In the genomic region with DNA sequence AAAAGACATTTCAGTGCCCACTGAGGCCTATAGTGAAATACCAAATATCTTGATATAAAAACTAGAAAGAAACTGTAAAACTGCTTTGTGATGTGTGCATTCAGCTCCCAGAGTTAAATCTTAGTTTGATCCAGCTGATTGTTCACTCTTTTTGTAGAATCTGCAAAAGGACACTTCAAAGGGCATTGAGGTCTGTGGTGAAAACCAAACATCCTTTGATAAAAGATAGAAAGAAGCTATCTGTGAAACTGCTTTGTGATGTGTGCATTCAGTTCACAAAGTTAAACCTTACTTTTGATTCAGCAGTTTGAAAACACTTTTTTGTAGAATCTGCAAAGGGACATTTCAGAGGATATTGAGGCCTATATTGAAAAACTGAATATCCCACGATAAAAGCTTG, we compare ENCODE assay signal across 36 cellular contexts.
"Had no signal": no experiment of that assay in that cellular context is flagged by ENCODE, and none has a peak within 500 bp of the region (broad histone marks: within the 10 kb centered on the region; RNA-seq: fewer than 3 reads in every experiment).

No MANE protein-coding gene starts in this region.

- H3K27me3 ChIP-seq: MG63 had no signal

- DNase-seq: Karpas-422, Kasumi-1, MG63, MM.1S, MV-4-11, NCI-H1048, NCI-H1092, NCI-H1092 treated with DMSO at 0.1 percent for 48 hours, NCI-H1105, NCI-H1105 treated with DMSO at 0.1 percent for 48 hours, NCI-H1417, NCI-H1417 treated with DMSO at 0.1 percent for 48 hours, NCI-H1436, NCI-H1436 treated with DMSO at 0.1 percent for 48 hours, NCI-H146, NCI-H1694, NCI-H1694 treated with DMSO at 0.1 percent for 48 hours, NCI-H187, NCI-H187 treated with DMSO at 0.1 percent for 48 hours, NCI-H1930, NCI-H2029, NCI-H2029 treated with DMSO at 0.1 percent for 48 hours, NCI-H2081, NCI-H2081 treated with DMSO at 0.1 percent for 48 hours, NCI-H2107, NCI-H2171, NCI-H2227 treated with DMSO at 0.1 percent for 48 hours, NCI-H226, NCI-H345, NCI-H446, NCI-H446 treated with DMSO at 0.1 percent for 48 hours, NCI-H510A, NCI-H510A treated with DMSO at 0.1 percent for 48 hours, NCI-H524, NCI-H524 treated with DMSO at 0.1 percent for 48 hours, NCI-H526 had no signal

- H3K36me3 ChIP-seq: MG63 had no signal

- H3K4me3 ChIP-seq: MG63 had no signal
